ENCODE assay signal across 14 cellular contexts in the genomic region with DNA sequence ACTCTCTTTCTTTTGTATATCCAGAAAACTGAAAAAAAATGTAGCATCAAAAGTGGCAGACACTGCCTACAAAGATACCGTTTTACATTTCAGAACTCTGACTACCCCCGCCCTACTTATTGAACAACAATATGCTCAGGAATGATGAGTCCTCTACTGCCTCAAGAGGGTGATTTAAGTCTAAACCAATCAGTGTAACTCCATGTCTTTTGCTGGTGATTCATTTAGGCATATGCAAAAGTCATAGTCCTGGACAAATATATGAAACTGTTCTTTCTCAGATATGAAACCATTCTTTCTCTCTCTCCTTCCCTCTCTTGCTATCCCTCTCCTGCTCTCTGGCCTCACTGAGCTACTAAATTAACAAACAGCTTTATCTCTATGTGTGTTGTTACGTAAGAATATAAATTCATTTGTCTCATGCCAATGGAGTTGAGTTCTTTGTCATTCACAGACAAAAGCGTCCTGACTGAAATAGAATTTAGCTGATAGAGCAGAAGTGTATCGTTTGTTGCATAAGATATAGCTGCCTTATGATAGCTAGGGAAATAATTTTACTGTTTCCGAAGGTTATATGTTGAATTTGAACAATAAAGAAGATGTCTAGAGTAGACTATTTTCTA.
A peak's percentile ranks its signal among the peaks of the same experiment; 100 is the strongest.
DNase-seq lines count a peak whose midpoint lies in the region; ATAC-seq and TF ChIP-seq lines count a peak whose summit lies in the region.
"Had no signal": no experiment of that assay in that cellular context is flagged by ENCODE, and none has a peak within 500 bp of the region (broad histone marks: within the 10 kb centered on the region; RNA-seq: fewer than 3 reads in every experiment).

No MANE protein-coding gene starts in this region.

- no peaks in the 10 kb centered on the region for H3K4me1 ChIP-seq in body of pancreas
- H3K4me1 ChIP-seq: prostate gland had no signal

- H3K27me3 ChIP-seq in body of pancreas: no peaks in the 10 kb centered on the region

- 0 out of 2 replicates have a peak, but pooled peaks have one; percentile 2 for TF ChIP-seq CTCF in LNCaP clone FGC (IDR thresholded peaks at IDR 0.05; ENCODE audit: control insufficient read depth, extremely low read depth, insufficient read depth)
- TF ChIP-seq CTCF in epithelial cell of esophagus (IDR thresholded peaks at IDR 0.05; ENCODE audit: insufficient read depth, low read depth, low read length, missing control alignments): peak; percentile 5
- TF ChIP-seq CTCF in body of pancreas (IDR thresholded peaks at IDR 0.05): no peak

- DNase-seq in NCI-H82 (lab: John Stamatoyannopoulos, UW) (peak; percentile 38), NCI-H82 treated with DMSO at 0.1 percent for 48 hours (lab: John Stamatoyannopoulos, UW; ENCODE audit: unreplicated experiment) (no peak), LNCaP clone FGC (ENCODE audit: low read depth) (no peak), epithelial cell of esophagus (ENCODE audit: low read depth) (peak; percentile 75), retina (peak; percentile 9), activated T-cell treated with anti-CD3 and anti-CD28 coated beads for 4 hours (no peak), body of pancreas (no peak)
- DNase-seq: activated CD4-positive, alpha-beta T cell treated with anti-CD3 and anti-CD28 coated beads for 4 hours; activated T-cell treated with anti-CD3 and anti-CD28 coated beads, Interleukin-2, amount 50 U/mL, for 1 hour; natural killer cell; NCI-H2081 treated with DMSO at 0.1 percent for 48 hours; NCI-H774 had no signal

- no peak for TF ChIP-seq POLR2A in body of pancreas (IDR thresholded peaks at IDR 0.05)

- ATAC-seq in GM21723 (IDR thresholded peaks at IDR 0.05; ENCODE audit: unreplicated experiment): no peak
- no peak for ATAC-seq in body of pancreas
- ATAC-seq: natural killer cell had no signal

- H3K27ac ChIP-seq in body of pancreas: no peak overlapping the region
- H3K27ac ChIP-seq: prostate gland had no signal

- no peaks in the 10 kb centered on the region for H3K9me3 ChIP-seq in body of pancreas
- H3K9me3 ChIP-seq: prostate gland had no signal

- 57 to 62% methylated on average over 6 of the region's 6 CpGs for WGBS in body of pancreas, 2 donors

- H3K36me3 ChIP-seq in body of pancreas (replicated peaks in 1 of 2; ENCODE audit: insufficient read depth in 1 of 2, low read depth in 2 of 2): no peaks in the 10 kb centered on the region
- H3K36me3 ChIP-seq: prostate gland had no signal

- H3K4me3 ChIP-seq in LNCaP clone FGC (ENCODE audit: low read depth, low read length): no peak overlapping the region
- no peak overlapping the region for H3K4me3 ChIP-seq in epithelial cell of esophagus (ENCODE audit: low read length)
- H3K4me3 ChIP-seq in body of pancreas: no peak overlapping the region
- H3K4me3 ChIP-seq: prostate gland had no signal

- intact Hi-C loops in body of pancreas (cut with DNase I): no loop called here

Comparison
In these comparisons a context has a peak if more than half of its experiments do, and no peak if none do; other contexts are left out.
1. DNase-seq: peak in NCI-H82 (single experiment), epithelial cell of esophagus (single experiment) and retina (single experiment); none in NCI-H82 treated with DMSO at 0.1 percent for 48 hours (single experiment), LNCaP clone FGC (single experiment), activated T-cell treated with anti-CD3 and anti-CD28 coated beads for 4 hours (single experiment) and body of pancreas (0 of 4).
2. CTCF ChIP-seq: peak in LNCaP clone FGC (single experiment) and epithelial cell of esophagus (single experiment); none in body of pancreas (0 of 7).